In genomic region chr12:57487055-57487596, GRCh38 we compare ENCODE assay signal across 9 cellular contexts. TPM values are rescaled to one million over a fixed set of nuclear protein-coding genes. Genes with fewer than 3 reads are reported as not detected.
A peak's percentile ranks its signal among the peaks of the same experiment; 100 is the strongest.
DNase-seq lines count a peak whose midpoint lies in the region; ATAC-seq, FAIRE-seq and TF ChIP-seq lines count a peak whose summit lies in the region.
"Had no signal": no experiment of that assay in that cellular context is flagged by ENCODE, and none has a peak within 500 bp of the region (broad histone marks: within the 10 kb centered on the region; RNA-seq: fewer than 3 reads in every experiment).

No MANE protein-coding gene starts in this region.

- peaks cover 27% of the 10 kb centered on the region for H3K36me3 ChIP-seq in CD4-positive, CD25-positive, alpha-beta regulatory T cell (ENCODE audit: control insufficient read depth, insufficient read depth, low read length)
- peaks cover 37% of the 10 kb centered on the region for H3K36me3 ChIP-seq in MG63

- H3K4me3 Mint-ChIP-seq in CD4-positive, CD25-positive, alpha-beta regulatory T cell, result peak overlapping the region in 2 of 4 donors; percentile 97 to 98
- H3K4me3 Mint-ChIP-seq in osteocyte (ENCODE audit: unreplicated experiment), result peak overlapping the region; percentile 86

- peaks cover 11 to 39% (median 24%) of the 10 kb centered on the region in 4 donors for H3K4me1 Mint-ChIP-seq in CD4-positive, CD25-positive, alpha-beta regulatory T cell
- H3K4me1 Mint-ChIP-seq in osteocyte (ENCODE audit: unreplicated experiment), result peaks cover 31% of the 10 kb centered on the region

- intact Hi-C loops in dorsolateral prefrontal cortex (cut with DNase I), result loop anchor here (2.0 to 5.0 kb wide), 3 partner anchors 26 to 56 kb away; partner anchors contain the start of genes DDIT3 (in 1 of the 2), MBD6 (in 1 of the 2) and R3HDM2 (in 1 of the 2)

- no peak for TF ChIP-seq CTCF in dorsolateral prefrontal cortex (IDR thresholded peaks at IDR 0.05 in 54 of 56, conservative IDR thresholded peaks at IDR 0.05 in 2 of 56; ENCODE audit: low read depth in 1 of 56, partially characterized antibody in 56 of 56)
- TF ChIP-seq CTCF in osteocyte (IDR thresholded peaks at IDR 0.05), result no peak
- TF ChIP-seq CTCF in foreskin keratinocyte (conservative IDR thresholded peaks at IDR 0.05), result no peak
- no peak for TF ChIP-seq CTCF in GM13976 (IDR thresholded peaks at IDR 0.05; ENCODE audit: borderline replicate concordance, control extremely low read depth, extremely low read depth, insufficient read depth, missing control alignments)

- peaks cover 4% of the 10 kb centered on the region for H3K27me3 Mint-ChIP-seq in CD4-positive, CD25-positive, alpha-beta regulatory T cell
- H3K27me3 Mint-ChIP-seq in osteocyte (ENCODE audit: unreplicated experiment), result no peaks in the 10 kb centered on the region

- peaks cover 20% of the 10 kb centered on the region for H3K4me1 ChIP-seq in CD4-positive, CD25-positive, alpha-beta regulatory T cell (ENCODE audit: control insufficient read depth, insufficient read depth, low read length, poor library complexity, severe bottlenecking)
- no peaks in the 10 kb centered on the region for H3K4me1 ChIP-seq in foreskin keratinocyte

- no peaks in the 10 kb centered on the region for H3K9me3 Mint-ChIP-seq in CD4-positive, CD25-positive, alpha-beta regulatory T cell
- no peaks in the 10 kb centered on the region for H3K9me3 Mint-ChIP-seq in osteocyte (ENCODE audit: unreplicated experiment)

- in situ Hi-C loops in GM13976 (cut with MboI; ENCODE audit: low sequenced_read_pairs, unreplicated experiment), result no loop called here

- peaks cover 24% of the 10 kb centered on the region for H3K36me3 Mint-ChIP-seq in CD4-positive, CD25-positive, alpha-beta regulatory T cell
- peaks cover 23% of the 10 kb centered on the region for H3K36me3 Mint-ChIP-seq in osteocyte (ENCODE audit: unreplicated experiment)

- no peaks in the 10 kb centered on the region for H3K9me3 ChIP-seq in CD4-positive, CD25-positive, alpha-beta regulatory T cell (ENCODE audit: control insufficient read depth in 2 of 2, low read length in 2 of 2)
- H3K9me3 ChIP-seq in MG63, result no peaks in the 10 kb centered on the region

- FAIRE-seq in RCC 7860 (lab: Jason Lieb, UNC), result no peak

- peak overlapping the region; percentile 21 for H3K27ac ChIP-seq in CD4-positive, CD25-positive, alpha-beta regulatory T cell (ENCODE audit: insufficient read depth, low read length, poor library complexity, severe bottlenecking)
- H3K27ac ChIP-seq in dorsolateral prefrontal cortex, result peak overlapping the region in 46 of 59 donors; percentile 29 to 89 (median 74)
- no peak overlapping the region for H3K27ac ChIP-seq in foreskin keratinocyte

- DNase-seq in CD4-positive, CD25-positive, alpha-beta regulatory T cell, result no peak
- DNase-seq in MG63 (no peak), dorsolateral prefrontal cortex (peak in 1 of 10 donors; percentile 34), osteocyte (ENCODE audit: extremely low spot score, unreplicated experiment) (no peak), RCC 7860 (ENCODE audit: low spot score) (no peak), foreskin keratinocyte (no peak), GM13976 (ENCODE audit: low spot score) (no peak)

- no peak overlapping the region for H3K4me3 ChIP-seq in CD4-positive, CD25-positive, alpha-beta regulatory T cell (ENCODE audit: low read depth, low read length)
- H3K4me3 ChIP-seq in MG63 (peak overlapping the region; percentile 77), dorsolateral prefrontal cortex (peak overlapping the region; percentile 69 to 99 (median 91))

- ATAC-seq in CD4-positive, CD25-positive, alpha-beta regulatory T cell (ENCODE audit: low read depth in 2 of 2), result no peak
- ATAC-seq in HG03175 (IDR thresholded peaks at IDR 0.05; ENCODE audit: unreplicated experiment), result no peak
- no peak for ATAC-seq in foreskin keratinocyte

- peak overlapping the region in 2 of 3 donors; percentile 94 to 95 for H3K27ac Mint-ChIP-seq in CD4-positive, CD25-positive, alpha-beta regulatory T cell
- peak overlapping the region; percentile 88 for H3K27ac Mint-ChIP-seq in osteocyte (ENCODE audit: unreplicated experiment)

- no peaks in the 10 kb centered on the region for H3K27me3 ChIP-seq in CD4-positive, CD25-positive, alpha-beta regulatory T cell (ENCODE audit: control insufficient read depth, insufficient read depth, low read length)
- no peaks in the 10 kb centered on the region for H3K27me3 ChIP-seq in MG63
- H3K27me3 ChIP-seq in dorsolateral prefrontal cortex, result no peaks in the 10 kb centered on the region
- H3K27me3 ChIP-seq in foreskin keratinocyte, result no peaks in the 10 kb centered on the region

RNA-seq across cellular contexts. Expression of gene MARS1, which starts 0.7 kb away (rescaled TPM):
- total RNA-seq in CD4-positive, CD25-positive, alpha-beta regulatory T cell, result 219 TPM
- polyA plus RNA-seq in CD4-positive, CD25-positive, alpha-beta regulatory T cell, result 10 to 100 TPM; 71.9 to 89.4 (median 80.1) TPM
- 245 and 285 TPM in 2 replicates for total RNA-seq in MG63 (2014; rRNA removed; shearing (Covaris generic); ENCODE audit: low replicate concordance)
- 100 to 1,000 TPM; 134 to 299 (median 183) TPM for total RNA-seq in dorsolateral prefrontal cortex
- 364 and 401 TPM in 2 replicates for total RNA-seq in osteocyte
- total RNA-seq in foreskin keratinocyte, result 215 and 307 TPM in 2 replicates
- 186 and 224 TPM in 2 replicates for polyA plus RNA-seq in foreskin keratinocyte

RNA-seq across cellular contexts. Expression of gene ARHGAP9, which starts 7.5 kb away (rescaled TPM):
- total RNA-seq in CD4-positive, CD25-positive, alpha-beta regulatory T cell, result 403 TPM
- 100 to 1,000 TPM; 173 to 192 (median 182) TPM for polyA plus RNA-seq in CD4-positive, CD25-positive, alpha-beta regulatory T cell
- total RNA-seq in MG63 (2014; rRNA removed; shearing (Covaris generic); ENCODE audit: low replicate concordance), result not detected in 2 replicates
- 10 to 100 TPM in 108 of 120 experiments, 1 to 10 TPM in 12; 7.1 to 28.3 (median 14.6) TPM for total RNA-seq in dorsolateral prefrontal cortex
- total RNA-seq in osteocyte, result 1.5 and 2.1 TPM in 2 replicates
- total RNA-seq in foreskin keratinocyte, result 0.10 TPM in 1 of 2 replicates, not detected in the other
- polyA plus RNA-seq in foreskin keratinocyte, result 0.07 TPM in 1 of 2 replicates, not detected in the other

RNA-seq across cellular contexts. Expression of gene GLI1, which starts 27.5 kb away (rescaled TPM):
- 0.47 TPM for total RNA-seq in CD4-positive, CD25-positive, alpha-beta regulatory T cell
- under 1 TPM in 3 of 4 donors, not detected in 1; 0.07 to 0.23 (median 0.13) TPM for polyA plus RNA-seq in CD4-positive, CD25-positive, alpha-beta regulatory T cell
- 0.03 TPM in 1 of 2 replicates, not detected in the other for total RNA-seq in MG63 (2014; rRNA removed; shearing (Covaris generic); ENCODE audit: low replicate concordance)
- total RNA-seq in dorsolateral prefrontal cortex (10 to 100 TPM in 6 of 120 experiments, 1 to 10 TPM in 88, under 1 TPM in 25, not detected in 1; 0.15 to 12.1 (median 2.1) TPM), osteocyte (3.5 and 7.7 TPM in 2 replicates), foreskin keratinocyte (2.8 and 3.8 TPM in 2 replicates)
- 3.2 and 4.4 TPM in 2 replicates for polyA plus RNA-seq in foreskin keratinocyte

RNA-seq across cellular contexts. Expression of gene INHBE, which starts 32.0 kb away (rescaled TPM):
- total RNA-seq in CD4-positive, CD25-positive, alpha-beta regulatory T cell, result not detected
- polyA plus RNA-seq in CD4-positive, CD25-positive, alpha-beta regulatory T cell, result under 1 TPM in 1 of 4 donors, not detected in 3; 0.06 TPM
- total RNA-seq in MG63 (2014; rRNA removed; shearing (Covaris generic); ENCODE audit: low replicate concordance), result 3.5 and 7.4 TPM in 2 replicates
- total RNA-seq in dorsolateral prefrontal cortex (1 to 10 TPM in 3 of 120 experiments, under 1 TPM in 26, not detected in 91; 0.17 to 2.6 (median 0.44) TPM), osteocyte (1.0 and 1.3 TPM in 2 replicates), foreskin keratinocyte (0.07 TPM in 1 of 2 replicates, not detected in the other)
- 0.07 TPM in 1 of 2 replicates, not detected in the other for polyA plus RNA-seq in foreskin keratinocyte
- total RNA-seq: T-helper 1 cell treated with Interleukin-12 subunit alpha and Interleukin-12 subunit beta and Interleukin-4 antibody, amounts not matched to agents 30 ng/mL and 1 ng/mL, for 36 hours had no signal

RNA-seq across cellular contexts. Expression of gene DDIT3, which starts 33.2 kb away (rescaled TPM):
- total RNA-seq in CD4-positive, CD25-positive, alpha-beta regulatory T cell, result 159 TPM
- 10 to 100 TPM; 17.8 to 25.3 (median 20.9) TPM for polyA plus RNA-seq in CD4-positive, CD25-positive, alpha-beta regulatory T cell
- total RNA-seq in MG63 (2014; rRNA removed; shearing (Covaris generic); ENCODE audit: low replicate concordance), result 9.9 and 17.1 TPM in 2 replicates
- 100 to 1,000 TPM in 1 of 120 experiments, 10 to 100 TPM in 119; 17.0 to 102 (median 32.4) TPM for total RNA-seq in dorsolateral prefrontal cortex
- total RNA-seq in osteocyte, result 89.9 and 95.7 TPM in 2 replicates
- 14.5 and 15.2 TPM in 2 replicates for total RNA-seq in foreskin keratinocyte
- 17.7 and 20.0 TPM in 2 replicates for polyA plus RNA-seq in foreskin keratinocyte

Comparison
In these comparisons a context has a peak if more than half of its experiments do, and no peak if none do; other contexts are left out.
1. RNA of gene ARHGAP9, which starts 7.5 kb away (total RNA-seq): 403 TPM in CD4-positive, CD25-positive, alpha-beta regulatory T cell (single experiment); 7.1 to 28.3 TPM in dorsolateral prefrontal cortex, 1.5 to 2.1 TPM in osteocyte, 0.10 TPM in foreskin keratinocyte and not detected in MG63; every median in the first group is over 10 times any median in the second.